8 cellular contexts compared by ENCODE assay signal in genomic region chr15:43187544-43188155, GRCh38. TPM values are rescaled to one million over a fixed set of nuclear protein-coding genes. Genes with fewer than 3 reads are reported as not detected.
DNase-seq lines count a peak whose midpoint lies in the region; ATAC-seq and TF ChIP-seq lines count a peak whose summit lies in the region.

No MANE protein-coding gene starts in this region.

- no peaks in the 10 kb centered on the region for H3K27me3 Mint-ChIP-seq in H9 (ENCODE audit: low read depth)

- H3K9ac ChIP-seq in H9 (ENCODE audit: extremely low read depth, insufficient read length, low read length): no peak overlapping the region

- no peak overlapping the region for H3K14ac ChIP-seq in H9 (ENCODE audit: insufficient read depth, low read length)

- no peaks in the 10 kb centered on the region for H4K20me1 ChIP-seq in H9 (ENCODE audit: control insufficient read depth, insufficient read depth, insufficient read length)

- no peak overlapping the region for H4K5ac ChIP-seq in H9 (ENCODE audit: insufficient read length, low read depth, low read length)

- ATAC-seq in HG02610 (IDR thresholded peaks at IDR 0.05; ENCODE audit: unreplicated experiment) (no peak), GM18870 (IDR thresholded peaks at IDR 0.05; ENCODE audit: unreplicated experiment) (no peak)

- no peak overlapping the region for H2BK15ac ChIP-seq in H9 (ENCODE audit: low read depth, low read length)

- H2BK120ac ChIP-seq in H9 (ENCODE audit: low read depth, low read length, poor library complexity, severe bottlenecking): no peak overlapping the region

- H3K9me3 Mint-ChIP-seq in H9: no peaks in the 10 kb centered on the region

- no peak overlapping the region for H3T11ph ChIP-seq in H9 (ENCODE audit: low read length)

- TF ChIP-seq CTCF in H9 (conservative IDR thresholded peaks at IDR 0.05): peak; percentile 73
- peak; percentile 75 for TF ChIP-seq CTCF in epithelial cell of proximal tubule (conservative IDR thresholded peaks at IDR 0.05; ENCODE audit: low read depth, low read length)

- no peaks in the 10 kb centered on the region for H3K79me2 ChIP-seq in H9 (ENCODE audit: insufficient read depth, low read length)

- H3K23ac ChIP-seq in H9 (ENCODE audit: insufficient read length, low read depth, low read length): no peak overlapping the region

- no peaks in the 10 kb centered on the region for H3K79me1 ChIP-seq in H9 (ENCODE audit: insufficient read depth, low read depth, low read length, poor library complexity, severe bottlenecking)

- no peak overlapping the region for H4K8ac ChIP-seq in H9 (replicated peaks; ENCODE audit: insufficient read length, low read depth, low read length)

- no peak overlapping the region for H3K4ac ChIP-seq in H9 (ENCODE audit: low read depth, low read length)

- DNase-seq in COLO829 (ENCODE audit: low spot score) (peak; percentile 35), H9 (no peak), SK-N-DZ (ENCODE audit: low spot score) (peak; percentile 44), epithelial cell of proximal tubule (ENCODE audit: low read depth) (no peak), pons (ENCODE audit: low spot score) (peak; percentile 52)
- DNase-seq in activated naive CD4-positive, alpha-beta T cell (lab: John Stamatoyannopoulos, UW): no peak

- WGBS in H9 (ENCODE audit: extremely low coverage, insufficient read length, low lambda C conversion rate): no CpG with 5 or more reads among the region's 2 CpGs

- no peaks in the 10 kb centered on the region; the same call in 1 of the 2 replicates for H3K4me1 ChIP-seq in H9 (ENCODE audit: insufficient read depth, low read length)

- H3K4me2 ChIP-seq in H9 (ENCODE audit: insufficient read depth, insufficient read length, low read length): no peak overlapping the region

- no peak overlapping the region for H3K4me3 ChIP-seq in epithelial cell of proximal tubule (ENCODE audit: low read depth, low read length)

- H3K9me3 ChIP-seq in H9 (ENCODE audit: control insufficient read depth, low read depth, low read length): no peaks in the 10 kb centered on the region

- H2AK5ac ChIP-seq in H9 (ENCODE audit: insufficient read length, low read length): no peak overlapping the region

- H2BK20ac ChIP-seq in H9 (ENCODE audit: low read depth, low read length, poor library complexity, severe bottlenecking): no peak overlapping the region

- H2BK5ac ChIP-seq in H9 (ENCODE audit: insufficient read length, low read length): no peak overlapping the region

- no peak overlapping the region for H4K91ac ChIP-seq in H9 (ENCODE audit: insufficient read length, low read depth, low read length)

- peaks cover 5% of the 10 kb centered on the region for H3K23me2 ChIP-seq in H9 (ENCODE audit: insufficient read length, low read depth, low read length, poor library complexity, severe bottlenecking)

- H2AFZ ChIP-seq in H9 (ENCODE audit: low read length): no peak overlapping the region

- H3K56ac ChIP-seq in H9 (ENCODE audit: insufficient read length, low read depth, low read length): no peak overlapping the region

- H3K4me1 Mint-ChIP-seq in H9: peaks cover 7 to 13% of the 10 kb centered on the region in 2 experiments

- H2BK12ac ChIP-seq in H9 (ENCODE audit: insufficient read length, low read depth, low read length): no peak overlapping the region

- H3K27ac Mint-ChIP-seq in H9: no peak overlapping the region

- H3K27ac ChIP-seq in H9 (ENCODE audit: insufficient read length, low read depth, low read length): no peak overlapping the region

- no peak overlapping the region for H3K18ac ChIP-seq in H9 (ENCODE audit: insufficient read length, low read depth, low read length)

- H3K36me3 Mint-ChIP-seq in H9 (ENCODE audit: insufficient read depth in 1 of 3, low read depth in 3 of 3): peaks cover 0 to 30% (median 21%) of the 10 kb centered on the region in 3 experiments; a peak in 5 of 7 replicates

- no peaks in the 10 kb centered on the region for H3K27me3 ChIP-seq in H9 (ENCODE audit: insufficient read depth, low read length)

- peak overlapping the region; percentile 24 to 32; a peak in 2 of 5 replicates for H3K4me3 Mint-ChIP-seq in H9

RNA-seq across cellular contexts. Expression of gene CCNDBP1, which starts 2.4 kb away (rescaled TPM):
- total RNA-seq in H9 (2021) (34.1 and 34.8 TPM in 2 replicates), epithelial cell of proximal tubule (39.8 and 54.5 TPM in 2 replicates)
- polyA plus RNA-seq in SK-N-DZ (2014; cell fraction: cytosol; rRNA removed): 61.2 and 63.4 TPM in 2 replicates
- polyA plus RNA-seq in SK-N-DZ (2014; cell fraction: nucleus; rRNA removed): 80.5 and 81.7 TPM in 2 replicates

RNA-seq across cellular contexts. Expression of gene EPB42, which starts 33.2 kb away (rescaled TPM):
- not detected in 2 replicates for total RNA-seq in H9 (2021)
- not detected in 2 replicates for polyA plus RNA-seq in SK-N-DZ (2014; cell fraction: cytosol; rRNA removed)
- polyA plus RNA-seq in SK-N-DZ (2014; cell fraction: nucleus; rRNA removed): not detected in 2 replicates
- total RNA-seq in epithelial cell of proximal tubule: not detected in 2 replicates

RNA-seq across cellular contexts. Expression of gene TMEM62, which starts 54.3 kb away (rescaled TPM):
- total RNA-seq in H9 (2021) (6.2 and 7.2 TPM in 2 replicates), epithelial cell of proximal tubule (21.8 and 22.6 TPM in 2 replicates)
- polyA plus RNA-seq in SK-N-DZ (2014; cell fraction: cytosol; rRNA removed): 15.1 and 17.5 TPM in 2 replicates
- polyA plus RNA-seq in SK-N-DZ (2014; cell fraction: nucleus; rRNA removed): 25.6 and 26.8 TPM in 2 replicates

Comparison
In these comparisons a context has a peak if more than half of its experiments do, and no peak if none do; other contexts are left out.
1. DNase-seq: peak in COLO829 (single experiment), SK-N-DZ (single experiment) and pons (single experiment); none in H9 (single experiment), epithelial cell of proximal tubule (single experiment) and activated naive CD4-positive, alpha-beta T cell (0 of 4).